ENCODE assay signal across 15 cellular contexts in the genomic region with DNA sequence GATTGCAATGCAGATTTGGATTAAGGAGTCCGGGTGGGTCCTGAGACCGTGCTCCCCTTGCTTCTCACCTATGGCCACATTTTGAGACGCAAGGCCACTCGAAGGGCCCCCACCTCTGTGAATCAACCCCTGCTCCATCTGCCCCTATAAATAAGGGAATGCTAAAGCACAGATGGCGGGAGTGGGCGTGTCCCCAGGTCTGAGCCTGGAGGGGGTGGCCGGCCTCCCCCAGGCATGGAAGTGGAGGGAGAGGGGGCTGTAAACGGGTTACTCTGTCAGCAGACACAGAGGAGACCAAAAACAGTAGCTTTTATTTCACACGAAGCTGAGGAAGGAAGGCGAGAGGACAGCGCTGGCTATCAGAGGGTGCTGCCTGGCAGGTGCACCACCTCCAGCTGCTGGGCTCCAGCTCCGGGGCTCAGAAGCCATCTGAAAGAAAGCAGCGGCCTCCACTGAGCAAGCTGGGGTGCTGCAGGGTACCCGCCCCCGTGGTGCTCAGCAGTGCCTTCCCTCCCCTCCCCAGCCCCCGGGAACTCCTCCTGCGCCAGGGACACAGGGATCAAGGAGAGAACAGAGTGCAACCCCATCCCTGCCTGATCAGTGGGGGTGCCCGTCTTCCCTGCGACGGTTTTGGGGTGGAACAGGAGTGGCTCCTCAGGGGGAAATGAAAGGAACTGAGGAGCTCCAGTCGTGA. TPM values are rescaled to one million over a fixed set of nuclear protein-coding genes. Genes with fewer than 3 reads are reported as not detected.
DNase-seq lines count a peak whose midpoint lies in the region; ATAC-seq and TF ChIP-seq lines count a peak whose summit lies in the region.
"Had no signal": no experiment of that assay in that cellular context is flagged by ENCODE, and none has a peak within 500 bp of the region (broad histone marks: within the 10 kb centered on the region; RNA-seq: fewer than 3 reads in every experiment).

No MANE protein-coding gene starts in this region.

- no peak for DNase-seq in Right ventricle myocardium inferior (ENCODE audit: missing footprints)
- no peak for DNase-seq in left ventricle myocardium inferior
- DNase-seq in NCI-H526 (lab: John Stamatoyannopoulos, UW): peak; percentile 23 to 82
- no peak for DNase-seq in esophagus squamous epithelium (lab: John Stamatoyannopoulos, UW)
- DNase-seq in upper lobe of left lung: peak in 1 of 2 donors; percentile 40
- no peak for DNase-seq in midbrain (lab: John Stamatoyannopoulos, UW)
- no peak for DNase-seq in NCI-H1930 (lab: John Stamatoyannopoulos, UW)
- DNase-seq in activated CD4-positive, alpha-beta T cell treated with anti-CD3 and anti-CD28 coated beads, Interleukin-2, amount 50 U/mL, for 48 hours: no peak
- DNase-seq: aorta; CD4-positive, CD25-positive, alpha-beta regulatory T cell; GOT3; T-helper 1 cell had no signal

- H3K9me3 ChIP-seq in left ventricle myocardium inferior (replicated peaks): peaks cover 31% of the 10 kb centered on the region
- H3K9me3 ChIP-seq in esophagus squamous epithelium: peaks cover 0 to 18% (median 9%) of the 10 kb centered on the region in 3 donors
- peaks cover 11 to 21% (median 16%) of the 10 kb centered on the region in 4 donors for H3K9me3 ChIP-seq in upper lobe of left lung

- TF ChIP-seq CTCF in left ventricle myocardium inferior (IDR thresholded peaks at IDR 0.05; ENCODE audit: borderline replicate concordance) (no peak), esophagus squamous epithelium (IDR thresholded peaks at IDR 0.05) (no peak), upper lobe of left lung (IDR thresholded peaks at IDR 0.05) (no peak)

- 39 to 53% methylated on average over 8 to 10 of the region's 21 CpGs for WGBS in esophagus squamous epithelium, 2 donors
- WGBS in upper lobe of left lung, 2 donors: 19 to 26% methylated on average over 16 to 21 of the region's 21 CpGs

- TF ChIP-seq POLR2A in esophagus squamous epithelium (IDR thresholded peaks at IDR 0.05): no peak
- TF ChIP-seq POLR2A in upper lobe of left lung (IDR thresholded peaks at IDR 0.05): no peak

- H3K4me3 ChIP-seq in left ventricle myocardium inferior (no peak overlapping the region), esophagus squamous epithelium (peak overlapping the region in 3 of 4 donors; percentile 12 to 27 (median 13)), upper lobe of left lung (no peak overlapping the region)

- H3K36me3 ChIP-seq in left ventricle myocardium inferior (no peaks in the 10 kb centered on the region), esophagus squamous epithelium (no peaks in the 10 kb centered on the region), upper lobe of left lung (no peaks in the 10 kb centered on the region)

- H3K27ac ChIP-seq in left ventricle myocardium inferior (replicated peaks) (no peak overlapping the region), esophagus squamous epithelium (no peak overlapping the region), upper lobe of left lung (no peak overlapping the region)

- H3K27me3 ChIP-seq in left ventricle myocardium inferior (ENCODE audit: low read depth): peaks cover 43% of the 10 kb centered on the region
- H3K27me3 ChIP-seq in esophagus squamous epithelium: peaks cover 0 to 47% (median 0%) of the 10 kb centered on the region in 4 donors
- peaks cover 0 to 10% (median 2%) of the 10 kb centered on the region in 4 donors for H3K27me3 ChIP-seq in upper lobe of left lung

- ATAC-seq in Right ventricle myocardium inferior (peak; percentile 16), upper lobe of left lung (ENCODE audit: low FRiP score in 2 of 2) (peak; percentile 15 to 34)

- H3K4me1 ChIP-seq in left ventricle myocardium inferior (peaks cover 9% of the 10 kb centered on the region), esophagus squamous epithelium (peaks cover 0 to 13% (median 4%) of the 10 kb centered on the region in 3 donors), upper lobe of left lung (peaks cover 0 to 6% (median 0%) of the 10 kb centered on the region in 4 donors)

- intact Hi-C loops in Right ventricle myocardium inferior (cut with DNase I) (no loop called here), left ventricle myocardium inferior (cut with micrococcal nuclease) (no loop called here), esophagus squamous epithelium (cut with DNase I) (no loop called here)

- no peak for TF ChIP-seq EP300 in upper lobe of left lung (IDR thresholded peaks at IDR 0.05)

RNA-seq across cellular contexts. Expression of gene RAB6C, which starts 56.7 kb away (rescaled TPM):
- total RNA-seq in Right ventricle myocardium inferior: 0.16 TPM
- 0.16 TPM for total RNA-seq in left ventricle myocardium inferior
- total RNA-seq in esophagus squamous epithelium: not detected
- total RNA-seq in upper lobe of left lung: not detected
- total RNA-seq: CD4-positive, CD25-positive, alpha-beta regulatory T cell; fibroblast of lung; lower leg skin; renal cortical epithelial cell had no signal

Comparison
In these comparisons a context has a peak if more than half of its experiments do, and no peak if none do; other contexts are left out.
1. DNase-seq: peak in NCI-H526 (2 of 2); none in Right ventricle myocardium inferior (single experiment), left ventricle myocardium inferior (single experiment), esophagus squamous epithelium (single experiment), midbrain (single experiment), NCI-H1930 (0 of 2) and activated CD4-positive, alpha-beta T cell treated with anti-CD3 and anti-CD28 coated beads, Interleukin-2, amount 50 U/mL, for 48 hours (0 of 2).
2. H3K4me3 ChIP-seq: peak in esophagus squamous epithelium (3 of 4); none in left ventricle myocardium inferior (single experiment) and upper lobe of left lung (0 of 4).